In genomic region chr11:83033972-83034672, GRCh38 we compare ENCODE assay signal across 8 cellular contexts. TPM values are rescaled to one million over a fixed set of nuclear protein-coding genes. Genes with fewer than 3 reads are reported as not detected.
A peak's percentile ranks its signal among the peaks of the same experiment; 100 is the strongest.
DNase-seq lines count a peak whose midpoint lies in the region; ATAC-seq, FAIRE-seq and TF ChIP-seq lines count a peak whose summit lies in the region.

No MANE protein-coding gene starts in this region.

- no peak for TF ChIP-seq CTCF in RWPE2 (IDR thresholded peaks at IDR 0.05; ENCODE audit: poor library complexity, severe bottlenecking)
- no peak for TF ChIP-seq CTCF in fibroblast of pulmonary artery (IDR thresholded peaks at IDR 0.05; ENCODE audit: low read length, missing control alignments)
- TF ChIP-seq CTCF in pancreas (IDR thresholded peaks at IDR 0.05), result no peak

- intact Hi-C loops in pancreas (cut with DNase I), result no loop called here

- H3K4me1 ChIP-seq in ACC112 (ENCODE audit: control insufficient read depth, insufficient read depth, low read length, unreplicated experiment), result peaks cover 29% of the 10 kb centered on the region
- peaks cover 21% of the 10 kb centered on the region for H3K4me1 ChIP-seq in RWPE2 (ENCODE audit: insufficient read depth, poor library complexity, severe bottlenecking)
- peaks cover 18 to 21% (median 21%) of the 10 kb centered on the region in 3 donors for H3K4me1 ChIP-seq in pancreas

- no peak for DNase-seq in RWPE2 (ENCODE audit: low spot score)
- peak; percentile 63 for DNase-seq in fibroblast of pulmonary artery (ENCODE audit: low read depth)
- peak in 3 of 6 donors; percentile 22 to 40 (median 25) for DNase-seq in pancreas
- DNase-seq in stimulated activated CD4-positive, alpha-beta T cell treated with anti-CD3 and anti-CD28 coated beads, Interleukin-2, amount 100 ng/mL, for 48 hours, result no peak
- no peak for DNase-seq in HEK293T (ENCODE audit: extremely low spot score)

- FAIRE-seq in pancreas (lab: Jason Lieb, UNC), result no peak

- POLR2A ChIA-PET in HEK293T (lab: Yijun Ruan, JAX), result no interaction called here

- H3K4me3 ChIP-seq in ACC112 (ENCODE audit: low read depth, low read length), result peak overlapping the region; percentile 36
- H3K4me3 ChIP-seq in RWPE2 (ENCODE audit: severe bottlenecking), result no peak overlapping the region
- peak overlapping the region; percentile 11 for H3K4me3 ChIP-seq in fibroblast of pulmonary artery (replicated peaks; ENCODE audit: low read depth, low read length)
- H3K4me3 ChIP-seq in pancreas, result no peak overlapping the region

- CTCF ChIA-PET in HEK293T (lab: Yijun Ruan, JAX), result no interaction called here

- H3K27ac ChIP-seq in ACC112 (ENCODE audit: low read depth, low read length) (peak overlapping the region; percentile 53), RWPE2 (ENCODE audit: poor library complexity, severe bottlenecking) (peak overlapping the region; percentile 53), pancreas (peak overlapping the region in 2 of 4 donors; percentile 5 to 24)

- peaks cover 14% of the 10 kb centered on the region for H3K79me2 ChIP-seq in ACC112 (ENCODE audit: control insufficient read depth, insufficient read depth, low read length, unreplicated experiment)

- H3K36me3 ChIP-seq in ACC112 (ENCODE audit: insufficient read depth, low read length) (no peaks in the 10 kb centered on the region), RWPE2 (ENCODE audit: low read depth) (no peaks in the 10 kb centered on the region), pancreas (no peaks in the 10 kb centered on the region)

- no peaks in the 10 kb centered on the region for H3K27me3 ChIP-seq in ACC112 (ENCODE audit: insufficient read depth, low read length)
- no peaks in the 10 kb centered on the region for H3K27me3 ChIP-seq in RWPE2 (ENCODE audit: insufficient read depth, poor library complexity, severe bottlenecking)
- no peaks in the 10 kb centered on the region for H3K27me3 ChIP-seq in pancreas

- ATAC-seq in GM21723 (IDR thresholded peaks at IDR 0.05; ENCODE audit: unreplicated experiment), result peak; percentile 40
- peak; percentile 71 for ATAC-seq in RWPE2 (ENCODE audit: low read depth)
- peak; percentile 88 to 92 (median 89) for ATAC-seq in pancreas
- no peak for ATAC-seq in HG03460 (IDR thresholded peaks at IDR 0.05; ENCODE audit: unreplicated experiment)

- peak overlapping the region; percentile 63 for H2AFZ ChIP-seq in ACC112 (ENCODE audit: low read length, unreplicated experiment)

- WGBS in pancreas, 2 donors, result 8 to 15% methylated on average over 6 of the region's 6 CpGs

- H3K9me3 ChIP-seq in RWPE2 (ENCODE audit: severe bottlenecking), result no peaks in the 10 kb centered on the region
- H3K9me3 ChIP-seq in pancreas, result no peaks in the 10 kb centered on the region

TF ChIP-seq in HEK293T, 16 proteins besides CTCF, POLR2A, EP300 and RAD21:
- TF ChIP-seq L3MBTL2 (conservative IDR thresholded peaks at IDR 0.05) (no peak), ELF4 (IDR thresholded peaks at IDR 0.05) (no peak), HDGF (IDR thresholded peaks at IDR 0.05; ENCODE audit: borderline replicate concordance) (no peak), LEF1 (IDR thresholded peaks at IDR 0.05; ENCODE audit: borderline replicate concordance) (no peak)

RNA-seq across cellular contexts. Expression of gene RAB30, which starts 37.6 kb away (rescaled TPM):
- total RNA-seq in pancreas, result 1 to 10 TPM; 4.0 to 6.7 (median 5.3) TPM
- 1 to 10 TPM; 1.0 to 1.5 TPM for polyA plus RNA-seq in pancreas

Comparison
In these comparisons a context has a peak if more than half of its experiments do, and no peak if none do; other contexts are left out.
1. H3K4me3 ChIP-seq: peak in ACC112 (single experiment) and fibroblast of pulmonary artery (single experiment); none in RWPE2 (single experiment) and pancreas (0 of 4).